Comparison of ENCODE assay signal across 25 cellular contexts in the genomic region with DNA sequence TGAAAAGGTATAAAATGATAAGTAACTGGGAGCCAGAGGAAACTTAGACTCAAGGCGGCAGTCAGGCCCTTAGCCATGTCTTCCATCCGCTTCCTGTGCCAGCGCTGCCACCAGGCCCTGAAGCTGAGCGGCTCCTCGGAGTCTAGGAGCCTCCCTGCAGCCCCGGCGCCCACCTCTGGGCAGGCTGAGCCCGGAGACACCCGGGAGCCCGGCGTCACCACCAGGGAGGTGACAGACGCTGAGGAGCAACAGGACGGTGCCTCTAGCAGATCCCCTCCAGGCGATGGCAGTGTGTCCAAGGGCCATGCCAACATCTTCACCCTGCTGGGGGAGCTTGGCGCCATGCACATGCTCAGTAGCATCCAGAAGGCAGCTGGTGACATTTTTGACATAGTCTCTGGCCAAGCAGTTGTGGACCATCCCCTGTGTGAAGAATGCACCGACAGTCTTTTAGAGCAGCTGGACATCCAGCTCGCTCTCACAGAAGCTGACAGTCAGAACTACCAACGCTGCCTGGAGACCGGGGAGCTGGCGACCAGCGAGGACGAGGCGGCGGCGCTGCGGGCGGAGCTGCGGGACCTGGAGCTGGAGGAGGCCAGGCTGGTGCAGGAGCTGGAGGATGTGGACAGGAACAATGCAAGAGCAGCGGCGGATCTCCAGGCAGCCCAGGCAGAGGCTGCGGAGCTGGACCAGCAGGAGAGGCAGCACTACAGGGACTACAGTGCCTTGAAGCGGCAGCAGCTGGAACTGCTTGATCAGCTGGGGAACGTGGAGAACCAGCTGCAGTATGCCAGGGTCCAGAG. TPM values are rescaled to one million over a fixed set of nuclear protein-coding genes. Genes with fewer than 3 reads are reported as not detected.
A peak's percentile ranks its signal among the peaks of the same experiment; 100 is the strongest.
DNase-seq lines count a peak whose midpoint lies in the region; ATAC-seq and TF ChIP-seq lines count a peak whose summit lies in the region.
"Had no signal": no experiment of that assay in that cellular context is flagged by ENCODE, and none has a peak within 500 bp of the region (broad histone marks: within the 10 kb centered on the region; RNA-seq: fewer than 3 reads in every experiment).

A gene with protein sequence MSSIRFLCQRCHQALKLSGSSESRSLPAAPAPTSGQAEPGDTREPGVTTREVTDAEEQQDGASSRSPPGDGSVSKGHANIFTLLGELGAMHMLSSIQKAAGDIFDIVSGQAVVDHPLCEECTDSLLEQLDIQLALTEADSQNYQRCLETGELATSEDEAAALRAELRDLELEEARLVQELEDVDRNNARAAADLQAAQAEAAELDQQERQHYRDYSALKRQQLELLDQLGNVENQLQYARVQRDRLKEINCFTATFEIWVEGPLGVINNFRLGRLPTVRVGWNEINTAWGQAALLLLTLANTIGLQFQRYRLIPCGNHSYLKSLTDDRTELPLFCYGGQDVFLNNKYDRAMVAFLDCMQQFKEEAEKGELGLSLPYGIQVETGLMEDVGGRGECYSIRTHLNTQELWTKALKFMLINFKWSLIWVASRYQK (plus strand): TSS at position 76 of the 803 bp plus-strand sequence. CDS start 0 bp downstream, at position 76.

- H3K4me3 ChIP-seq in endodermal cell (ENCODE audit: low read length) = no peak within 1 kb of the TSS
- no peak within 1 kb of the TSS for H3K4me3 ChIP-seq in breast epithelium
- H3K4me3 ChIP-seq: cardiac muscle cell, dorsolateral prefrontal cortex, HAP-1, ovary, suprapubic skin had no signal

- 87 to 92% methylated on average over 29 to 33 of the region's 33 CpGs for WGBS in endodermal cell (ENCODE audit: insufficient coverage in 1 of 2, insufficient read length in 1 of 2), 2 experiments

- no peaks in the 10 kb centered on the region for H3K9me3 Mint-ChIP-seq in natural killer cell treated with Interleukin-12 subunit alpha and Interleukin-12 subunit beta and Interleukin-15 and Interleukin-18, amount 100 ng/mL, for 72 hours
- H3K9me3 Mint-ChIP-seq in natural killer cell (no peaks in the 10 kb centered on the region), endodermal cell (no peaks in the 10 kb centered on the region)
- H3K9me3 Mint-ChIP-seq in stimulated activated memory B cell treated with anti-CD40 and anti-IgM and Interleukin-4, amounts not matched to agents 10 μg/mL and 1 μg/mL and 100 μg/mL, for 72 hours = no peaks in the 10 kb centered on the region
- H3K9me3 Mint-ChIP-seq: activated CD8-positive, alpha-beta T cell treated with anti-CD3 and anti-CD28 coated beads for 36 hours had no signal

- no peak for TF ChIP-seq CTCF in natural killer cell (IDR thresholded peaks at IDR 0.05)
- no peak for TF ChIP-seq CTCF in endodermal cell (conservative IDR thresholded peaks at IDR 0.05)
- TF ChIP-seq CTCF in breast epithelium (IDR thresholded peaks at IDR 0.05) = no peak

- intact Hi-C loops in natural killer cell (cut with micrococcal nuclease) = no loop called here
- intact Hi-C loops in breast epithelium (cut with DNase I; ENCODE audit: low total_unique reads) = no loop called here

- no peak for TF ChIP-seq POLR2A in breast epithelium (IDR thresholded peaks at IDR 0.05)

- H3K9me3 ChIP-seq in endodermal cell (ENCODE audit: control insufficient read depth, low read length) = no peaks in the 10 kb centered on the region
- H3K9me3 ChIP-seq in breast epithelium = no peaks in the 10 kb centered on the region
- H3K9me3 ChIP-seq: HAP-1, ovary, suprapubic skin had no signal

- DNase-seq in natural killer cell treated with Interleukin-12 subunit alpha and Interleukin-12 subunit beta and Interleukin-15 and Interleukin-18, amount 100 ng/mL, for 72 hours (ENCODE audit: low spot score) = no peak
- DNase-seq in natural killer cell = no peak
- peak; percentile 29 for DNase-seq in NCI-H510A treated with DMSO at 0.1 percent for 48 hours (lab: John Stamatoyannopoulos, UW)
- peak; percentile 55 for DNase-seq in endodermal cell
- no peak for DNase-seq in DMS153 treated with DMSO at 0.1 percent for 48 hours (lab: John Stamatoyannopoulos, UW; ENCODE audit: unreplicated experiment)
- no peak for DNase-seq in breast epithelium (ENCODE audit: low spot score in 2 of 2)
- DNase-seq: ACHN; activated CD8-positive, alpha-beta T cell treated with anti-CD3 and anti-CD28 coated beads for 36 hours; amniotic stem cell; dorsolateral prefrontal cortex; foreskin fibroblast; hippocampal formation; NCI-H1092; NCI-H2171 treated with DMSO at 0.1 percent for 48 hours; ovary; T1000 had no signal

- H3K27ac Mint-ChIP-seq in natural killer cell treated with Interleukin-12 subunit alpha and Interleukin-12 subunit beta and Interleukin-15 and Interleukin-18, amount 100 ng/mL, for 72 hours = no peak within 1 kb of the TSS
- H3K27ac Mint-ChIP-seq in natural killer cell = no peak within 1 kb of the TSS
- H3K27ac Mint-ChIP-seq in endodermal cell = no peak within 1 kb of the TSS
- no peak within 1 kb of the TSS for H3K27ac Mint-ChIP-seq in stimulated activated memory B cell treated with anti-CD40 and anti-IgM and Interleukin-4, amounts not matched to agents 10 μg/mL and 1 μg/mL and 100 μg/mL, for 72 hours
- H3K27ac Mint-ChIP-seq: activated CD8-positive, alpha-beta T cell treated with anti-CD3 and anti-CD28 coated beads for 36 hours had no signal

- H3K36me3 Mint-ChIP-seq in natural killer cell treated with Interleukin-12 subunit alpha and Interleukin-12 subunit beta and Interleukin-15 and Interleukin-18, amount 100 ng/mL, for 72 hours = no peaks in the 10 kb centered on the region
- H3K36me3 Mint-ChIP-seq in natural killer cell = no peaks in the 10 kb centered on the region
- no peaks in the 10 kb centered on the region for H3K36me3 Mint-ChIP-seq in endodermal cell (ENCODE audit: low read depth)
- H3K36me3 Mint-ChIP-seq in stimulated activated memory B cell treated with anti-CD40 and anti-IgM and Interleukin-4, amounts not matched to agents 10 μg/mL and 1 μg/mL and 100 μg/mL, for 72 hours = no peaks in the 10 kb centered on the region

- H3K36me3 ChIP-seq in endodermal cell (ENCODE audit: control insufficient read depth, insufficient read depth, low read length) = no peaks in the 10 kb centered on the region
- no peaks in the 10 kb centered on the region for H3K36me3 ChIP-seq in breast epithelium
- H3K36me3 ChIP-seq: cardiac muscle cell, HAP-1, ovary, suprapubic skin had no signal

- H3K4me3 Mint-ChIP-seq in natural killer cell treated with Interleukin-12 subunit alpha and Interleukin-12 subunit beta and Interleukin-15 and Interleukin-18, amount 100 ng/mL, for 72 hours = no peak within 1 kb of the TSS
- H3K4me3 Mint-ChIP-seq in natural killer cell (no peak within 1 kb of the TSS), endodermal cell (no peak within 1 kb of the TSS)
- no peak within 1 kb of the TSS for H3K4me3 Mint-ChIP-seq in stimulated activated memory B cell treated with anti-CD40 and anti-IgM and Interleukin-4, amounts not matched to agents 10 μg/mL and 1 μg/mL and 100 μg/mL, for 72 hours
- H3K4me3 Mint-ChIP-seq: activated CD8-positive, alpha-beta T cell treated with anti-CD3 and anti-CD28 coated beads for 36 hours had no signal

- no peak within 1 kb of the TSS for H3K9ac ChIP-seq in endodermal cell (ENCODE audit: extremely low read depth, low read length, poor library complexity, severe bottlenecking)

- no peak within 1 kb of the TSS for H3K27ac ChIP-seq in endodermal cell (ENCODE audit: low read depth, low read length)
- H3K27ac ChIP-seq in breast epithelium = no peak within 1 kb of the TSS
- H3K27ac ChIP-seq: C4-2B, cardiac muscle cell, dorsolateral prefrontal cortex, ovary, RWPE1, suprapubic skin had no signal

- no peaks in the 10 kb centered on the region for H3K27me3 ChIP-seq in endodermal cell (ENCODE audit: control insufficient read depth, insufficient read depth, low read length, poor library complexity, severe bottlenecking)
- H3K27me3 ChIP-seq in breast epithelium = no peaks in the 10 kb centered on the region
- H3K27me3 ChIP-seq: cardiac muscle cell, dorsolateral prefrontal cortex, ovary, suprapubic skin had no signal

- no peaks in the 10 kb centered on the region for H3K4me1 Mint-ChIP-seq in natural killer cell treated with Interleukin-12 subunit alpha and Interleukin-12 subunit beta and Interleukin-15 and Interleukin-18, amount 100 ng/mL, for 72 hours (ENCODE audit: low read depth in 2 of 2)
- H3K4me1 Mint-ChIP-seq in natural killer cell (no peaks in the 10 kb centered on the region), endodermal cell (no peaks in the 10 kb centered on the region)
- H3K4me1 Mint-ChIP-seq in stimulated activated memory B cell treated with anti-CD40 and anti-IgM and Interleukin-4, amounts not matched to agents 10 μg/mL and 1 μg/mL and 100 μg/mL, for 72 hours = no peaks in the 10 kb centered on the region

- H3K4me1 ChIP-seq in endodermal cell (ENCODE audit: control insufficient read depth, insufficient read depth, low read length) = no peaks in the 10 kb centered on the region
- H3K4me1 ChIP-seq in breast epithelium = no peaks in the 10 kb centered on the region
- H3K4me1 ChIP-seq: HAP-1, suprapubic skin had no signal

- no peaks in the 10 kb centered on the region for H3K27me3 Mint-ChIP-seq in natural killer cell treated with Interleukin-12 subunit alpha and Interleukin-12 subunit beta and Interleukin-15 and Interleukin-18, amount 100 ng/mL, for 72 hours
- H3K27me3 Mint-ChIP-seq in natural killer cell (ENCODE audit: low read depth in 2 of 2) = peaks cover 0 to 3% of the 10 kb centered on the region in 2 donors
- no peaks in the 10 kb centered on the region for H3K27me3 Mint-ChIP-seq in endodermal cell (ENCODE audit: insufficient read depth)
- H3K27me3 Mint-ChIP-seq in stimulated activated memory B cell treated with anti-CD40 and anti-IgM and Interleukin-4, amounts not matched to agents 10 μg/mL and 1 μg/mL and 100 μg/mL, for 72 hours = peaks cover 23% of the 10 kb centered on the region
- H3K27me3 Mint-ChIP-seq: activated CD8-positive, alpha-beta T cell treated with anti-CD3 and anti-CD28 coated beads for 36 hours had no signal

- peak; percentile 44 to 54 for ATAC-seq in natural killer cell treated with Interleukin-12 subunit alpha and Interleukin-12 subunit beta and Interleukin-15 and Interleukin-18, amount 100 ng/mL, for 72 hours
- no peak for ATAC-seq in natural killer cell
- ATAC-seq in stimulated activated memory B cell treated with anti-CD40 and anti-IgM and Interleukin-4, amounts not matched to agents 10 μg/mL and 1 μg/mL and 100 μg/mL, for 72 hours = peak; percentile 28
- ATAC-seq in HG03565 (IDR thresholded peaks at IDR 0.05; ENCODE audit: unreplicated experiment) = no peak
- ATAC-seq: activated CD8-positive, alpha-beta T cell treated with anti-CD3 and anti-CD28 coated beads for 36 hours had no signal

RNA-seq across cellular contexts. Expression of the gene that starts here (rescaled TPM):
- not detected for total RNA-seq in natural killer cell treated with Interleukin-12 subunit alpha and Interleukin-12 subunit beta and Interleukin-15 and Interleukin-18, amount 100 ng/mL, for 72 hours
- total RNA-seq in natural killer cell = not detected
- not detected for total RNA-seq in endodermal cell
- polyA plus RNA-seq in endodermal cell (2013, experiment 1 of 2) = not detected
- polyA plus RNA-seq in endodermal cell (2013, experiment 2 of 2) = not detected
- total RNA-seq in breast epithelium = not detected
- total RNA-seq: activated CD8-positive, alpha-beta T cell treated with anti-CD3 and anti-CD28 coated beads for 36 hours; cardiac muscle cell; dorsolateral prefrontal cortex; lower leg skin; ovary; right cardiac atrium; suprapubic skin had no signal
- polyA plus RNA-seq: cardiac muscle cell, ovary, right cardiac atrium had no signal

Comparison
In these comparisons a context has a peak if more than half of its experiments do, and no peak if none do; other contexts are left out.
1. Peak in ATAC-seq in natural killer cell treated with Interleukin-12 subunit alpha and Interleukin-12 subunit beta and Interleukin-15 and Interleukin-18, amount 100 ng/mL, for 72 hours; RNA of the gene not detected or under 1 TPM.
2. Peak in DNase-seq in endodermal cell; RNA of the gene not detected or under 1 TPM.